Comparison of ENCODE assay signal across 20 cellular contexts in the genomic region with DNA sequence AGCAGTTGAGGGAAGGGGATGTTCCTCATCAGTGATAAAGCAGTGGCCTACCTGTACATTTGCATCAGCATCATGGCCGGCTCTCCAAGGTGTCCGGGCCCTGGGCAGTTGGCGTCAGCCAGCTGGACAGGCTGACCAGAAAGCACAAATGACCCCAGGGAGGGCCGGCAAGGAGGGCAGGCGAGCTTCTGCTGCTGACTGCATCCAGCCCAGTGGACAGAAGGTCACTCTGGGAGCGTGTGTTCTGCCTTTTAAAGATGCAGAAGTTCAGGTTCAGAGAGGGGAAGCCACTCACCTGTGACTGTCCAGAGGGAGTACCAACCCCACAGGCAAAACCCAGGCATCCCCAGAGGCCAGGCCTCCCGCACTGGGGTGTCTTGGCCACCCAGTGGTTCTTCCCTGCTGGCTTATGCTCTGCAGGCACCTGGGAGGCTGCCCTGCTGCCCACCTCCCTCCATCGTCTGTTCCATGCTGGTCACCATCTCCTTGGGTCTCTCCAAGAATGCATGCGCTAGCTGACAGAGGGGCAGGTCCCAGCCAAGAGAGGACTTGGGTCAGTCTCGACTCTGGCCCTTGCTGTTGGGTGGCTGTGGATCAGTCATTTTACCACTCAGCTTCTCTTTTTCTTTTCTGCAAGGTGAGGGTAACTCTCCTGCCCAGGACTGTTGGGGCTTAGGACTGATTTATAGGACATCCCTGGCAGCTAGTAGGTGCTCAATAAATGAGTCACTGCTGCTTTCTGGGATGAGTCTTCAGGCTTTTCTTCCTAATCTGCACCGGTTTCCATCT.
DNase-seq lines count a peak whose midpoint lies in the region; ATAC-seq and TF ChIP-seq lines count a peak whose summit lies in the region.
"Had no signal": no experiment of that assay in that cellular context is flagged by ENCODE, and none has a peak within 500 bp of the region (broad histone marks: within the 10 kb centered on the region; RNA-seq: fewer than 3 reads in every experiment).

No MANE protein-coding gene starts in this region.

- H3K4me1 ChIP-seq in right atrium auricular region, result no peaks in the 10 kb centered on the region
- no peaks in the 10 kb centered on the region for H3K4me1 ChIP-seq in neuronal stem cell (ENCODE audit: control insufficient read depth in 2 of 2, insufficient read depth in 1 of 2, low read depth in 1 of 2, low read length in 2 of 2)

- in situ Hi-C loops in KBM-7 (cut with MboI; ENCODE audit: low pct_unique_long_range_greater_than_20kb, low sequenced_read_pairs), result no loop called here

- peak overlapping the region; percentile 63 for H3K18ac ChIP-seq in neuronal stem cell (ENCODE audit: low read length)

- H3K4me3 ChIP-seq in right atrium auricular region, result no peak overlapping the region
- H3K4me3 ChIP-seq in neuronal stem cell (ENCODE audit: low read length in 2 of 2), result no peak overlapping the region

- no peak overlapping the region for H2AFZ ChIP-seq in neuronal stem cell (ENCODE audit: low read length)

- H3K9me3 ChIP-seq in right atrium auricular region (no peaks in the 10 kb centered on the region), neuronal stem cell (replicated peaks in 1 of 2; ENCODE audit: control insufficient read depth in 2 of 2, insufficient read depth in 1 of 2, low read depth in 1 of 2, low read length in 2 of 2) (no peaks in the 10 kb centered on the region)

- H4K91ac ChIP-seq in neuronal stem cell (ENCODE audit: low read depth, low read length, poor library complexity), result no peak overlapping the region

- DNase-seq in cardiac septum (ENCODE audit: low spot score), result peak; percentile 67
- no peak for DNase-seq in right atrium auricular region (ENCODE audit: low spot score)
- DNase-seq in ecto neural progenitor cell (ENCODE audit: low spot score), result peak; percentile 44
- DNase-seq in neuronal stem cell (ENCODE audit: low spot score), result no peak
- DNase-seq in KBM-7, result no peak
- no peak for DNase-seq in COLO668 (lab: John Stamatoyannopoulos, UW; ENCODE audit: unreplicated experiment)
- DNase-seq: Calu3; CD4-positive, alpha-beta memory T cell; GF-D8; NCI-H1436; NCI-H1930; NCI-H345; NCI-H524 treated with DMSO at 0.1 percent for 48 hours; RPMI8226; SIG-M5 had no signal

- peak overlapping the region; percentile 61 for H2AK5ac ChIP-seq in neuronal stem cell (ENCODE audit: low read depth, low read length)

- no peaks in the 10 kb centered on the region for H3K79me1 ChIP-seq in neuronal stem cell (ENCODE audit: low read depth, low read length)

- H2BK5ac ChIP-seq in neuronal stem cell (ENCODE audit: low read length), result no peak overlapping the region

- WGBS in neuronal stem cell (ENCODE audit: extremely low coverage in 2 of 2, insufficient read length in 2 of 2, insufficient replicate concordance in 1 of 2), 2 donors, result no CpG with 5 or more reads among the region's 11 CpGs

- no peaks in the 10 kb centered on the region for H3K27me3 ChIP-seq in right atrium auricular region
- peaks cover 0 to 82% (median 22%) of the 10 kb centered on the region in 3 experiments for H3K27me3 ChIP-seq in neuronal stem cell (ENCODE audit: control insufficient read depth in 3 of 3, insufficient read depth in 3 of 3, low read depth in 1 of 3, low read length in 3 of 3)

- ATAC-seq in HG03354 (IDR thresholded peaks at IDR 0.05; ENCODE audit: poor library complexity, severe bottlenecking, unreplicated experiment) (no peak), HG03460 (IDR thresholded peaks at IDR 0.05; ENCODE audit: unreplicated experiment) (no peak)
- ATAC-seq: HCT116, HepG2 had no signal

- peak overlapping the region; percentile 49 for H3K23ac ChIP-seq in neuronal stem cell (ENCODE audit: low read depth, low read length, poor library complexity)

- H3K14ac ChIP-seq in neuronal stem cell (ENCODE audit: low read length), result no peak overlapping the region

- H3K4me2 ChIP-seq in neuronal stem cell (ENCODE audit: insufficient read depth, low read length, poor library complexity, severe bottlenecking), result no peak overlapping the region
- H3K4me2 ChIP-seq: KMS-11 had no signal

- intact Hi-C loops in cardiac septum (cut with DNase I), result loop anchor here (5.0 kb wide), 1 partner anchor 94 kb away; no protein-coding TSS in a partner anchor

- H4K8ac ChIP-seq in neuronal stem cell (ENCODE audit: low read depth, low read length), result no peak overlapping the region

- TF ChIP-seq CTCF in right atrium auricular region (IDR thresholded peaks at IDR 0.05), result no peak

- peak overlapping the region; percentile 61 for H2BK15ac ChIP-seq in neuronal stem cell (ENCODE audit: low read length)

- H3K9ac ChIP-seq in neuronal stem cell (ENCODE audit: low read depth, low read length, poor library complexity), result no peak overlapping the region
- H3K9ac ChIP-seq: KMS-11 had no signal

- no peak overlapping the region for H2BK120ac ChIP-seq in neuronal stem cell (ENCODE audit: low read depth, low read length)

- H3K36me3 ChIP-seq in right atrium auricular region, result no peaks in the 10 kb centered on the region
- no peaks in the 10 kb centered on the region for H3K36me3 ChIP-seq in neuronal stem cell (replicated peaks in 1 of 2; ENCODE audit: control insufficient read depth in 2 of 2, insufficient read depth in 2 of 2, low read length in 2 of 2)

- peak overlapping the region; percentile 30 for H3K4ac ChIP-seq in neuronal stem cell (ENCODE audit: low read length)

- H3K27ac ChIP-seq in right atrium auricular region (no peak overlapping the region), neuronal stem cell (replicated peaks; ENCODE audit: low read length) (no peak overlapping the region)
- H3K27ac ChIP-seq: KMS-11 had no signal

- no peak overlapping the region for H2BK12ac ChIP-seq in neuronal stem cell (ENCODE audit: low read length)

Comparison
In these comparisons a context has a peak if more than half of its experiments do, and no peak if none do; other contexts are left out.
1. DNase-seq: peak in cardiac septum (single experiment) and ecto neural progenitor cell (single experiment); none in right atrium auricular region (single experiment), neuronal stem cell (single experiment), KBM-7 (single experiment) and COLO668 (single experiment).